In the genomic region with DNA sequence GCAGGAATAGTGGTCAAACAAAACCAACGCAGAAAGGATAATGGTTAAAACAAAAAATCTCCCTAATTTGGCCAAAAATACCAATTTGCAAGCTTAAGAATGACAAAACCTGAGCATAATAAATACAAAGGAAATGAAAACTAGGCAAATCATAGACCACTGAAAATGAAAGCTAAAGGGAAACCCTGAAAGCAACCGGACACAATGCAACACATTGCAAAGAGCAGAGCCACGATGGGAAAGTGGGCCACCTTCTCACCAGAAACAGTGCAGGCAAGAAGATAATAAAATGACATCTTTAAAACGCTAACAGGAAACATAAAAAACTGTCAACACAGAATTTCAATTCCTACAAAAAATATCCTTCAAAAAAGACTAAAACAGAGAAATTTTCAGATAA, we compare ENCODE assay signal across 1 cellular context.
TF ChIP-seq lines count a peak whose summit lies in the region.

No MANE protein-coding gene starts in this region.

TF ChIP-seq in GM23338, 12 proteins besides CTCF, POLR2A, EP300 and RAD21 (continued from another document):
- TF ChIP-seq, protein P1, sequence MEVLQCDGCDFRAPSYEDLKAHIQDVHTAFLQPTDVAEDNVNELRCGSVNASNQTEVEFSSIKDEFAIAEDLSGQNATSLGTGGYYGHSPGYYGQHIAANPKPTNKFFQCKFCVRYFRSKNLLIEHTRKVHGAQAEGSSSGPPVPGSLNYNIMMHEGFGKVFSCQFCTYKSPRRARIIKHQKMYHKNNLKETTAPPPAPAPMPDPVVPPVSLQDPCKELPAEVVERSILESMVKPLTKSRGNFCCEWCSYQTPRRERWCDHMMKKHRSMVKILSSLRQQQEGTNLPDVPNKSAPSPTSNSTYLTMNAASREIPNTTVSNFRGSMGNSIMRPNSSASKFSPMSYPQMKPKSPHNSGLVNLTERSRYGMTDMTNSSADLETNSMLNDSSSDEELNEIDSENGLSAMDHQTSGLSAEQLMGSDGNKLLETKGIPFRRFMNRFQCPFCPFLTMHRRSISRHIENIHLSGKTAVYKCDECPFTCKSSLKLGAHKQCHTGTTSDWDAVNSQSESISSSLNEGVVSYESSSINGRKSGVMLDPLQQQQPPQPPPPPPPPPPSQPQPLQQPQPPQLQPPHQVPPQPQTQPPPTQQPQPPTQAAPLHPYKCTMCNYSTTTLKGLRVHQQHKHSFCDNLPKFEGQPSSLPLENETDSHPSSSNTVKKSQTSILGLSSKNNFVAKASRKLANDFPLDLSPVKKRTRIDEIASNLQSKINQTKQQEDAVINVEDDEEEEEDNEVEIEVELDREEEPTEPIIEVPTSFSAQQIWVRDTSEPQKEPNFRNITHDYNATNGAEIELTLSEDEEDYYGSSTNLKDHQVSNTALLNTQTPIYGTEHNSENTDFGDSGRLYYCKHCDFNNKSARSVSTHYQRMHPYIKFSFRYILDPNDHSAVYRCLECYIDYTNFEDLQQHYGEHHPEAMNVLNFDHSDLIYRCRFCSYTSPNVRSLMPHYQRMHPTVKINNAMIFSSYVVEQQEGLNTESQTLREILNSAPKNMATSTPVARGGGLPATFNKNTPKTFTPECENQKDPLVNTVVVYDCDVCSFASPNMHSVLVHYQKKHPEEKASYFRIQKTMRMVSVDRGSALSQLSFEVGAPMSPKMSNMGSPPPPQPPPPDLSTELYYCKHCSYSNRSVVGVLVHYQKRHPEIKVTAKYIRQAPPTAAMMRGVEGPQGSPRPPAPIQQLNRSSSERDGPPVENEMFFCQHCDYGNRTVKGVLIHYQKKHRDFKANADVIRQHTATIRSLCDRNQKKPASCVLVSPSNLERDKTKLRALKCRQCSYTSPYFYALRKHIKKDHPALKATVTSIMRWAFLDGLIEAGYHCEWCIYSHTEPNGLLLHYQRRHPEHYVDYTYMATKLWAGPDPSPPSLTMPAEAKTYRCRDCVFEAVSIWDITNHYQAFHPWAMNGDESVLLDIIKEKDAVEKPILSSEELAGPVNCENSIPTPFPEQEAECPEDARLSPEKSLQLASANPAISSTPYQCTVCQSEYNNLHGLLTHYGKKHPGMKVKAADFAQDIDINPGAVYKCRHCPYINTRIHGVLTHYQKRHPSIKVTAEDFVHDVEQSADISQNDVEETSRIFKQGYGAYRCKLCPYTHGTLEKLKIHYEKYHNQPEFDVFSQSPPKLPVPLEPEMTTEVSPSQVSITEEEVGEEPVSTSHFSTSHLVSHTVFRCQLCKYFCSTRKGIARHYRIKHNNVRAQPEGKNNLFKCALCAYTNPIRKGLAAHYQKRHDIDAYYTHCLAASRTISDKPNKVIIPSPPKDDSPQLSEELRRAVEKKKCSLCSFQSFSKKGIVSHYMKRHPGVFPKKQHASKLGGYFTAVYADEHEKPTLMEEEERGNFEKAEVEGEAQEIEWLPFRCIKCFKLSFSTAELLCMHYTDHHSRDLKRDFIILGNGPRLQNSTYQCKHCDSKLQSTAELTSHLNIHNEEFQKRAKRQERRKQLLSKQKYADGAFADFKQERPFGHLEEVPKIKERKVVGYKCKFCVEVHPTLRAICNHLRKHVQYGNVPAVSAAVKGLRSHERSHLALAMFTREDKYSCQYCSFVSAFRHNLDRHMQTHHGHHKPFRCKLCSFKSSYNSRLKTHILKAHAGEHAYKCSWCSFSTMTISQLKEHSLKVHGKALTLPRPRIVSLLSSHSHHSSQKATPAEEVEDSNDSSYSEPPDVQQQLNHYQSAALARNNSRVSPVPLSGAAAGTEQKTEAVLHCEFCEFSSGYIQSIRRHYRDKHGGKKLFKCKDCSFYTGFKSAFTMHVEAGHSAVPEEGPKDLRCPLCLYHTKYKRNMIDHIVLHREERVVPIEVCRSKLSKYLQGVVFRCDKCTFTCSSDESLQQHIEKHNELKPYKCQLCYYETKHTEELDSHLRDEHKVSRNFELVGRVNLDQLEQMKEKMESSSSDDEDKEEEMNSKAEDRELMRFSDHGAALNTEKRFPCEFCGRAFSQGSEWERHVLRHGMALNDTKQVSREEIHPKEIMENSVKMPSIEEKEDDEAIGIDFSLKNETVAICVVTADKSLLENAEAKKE (CRISPR knock-in tag; IDR thresholded peaks at IDR 0.05), result no peak
- TF ChIP-seq JUNB (IDR thresholded peaks at IDR 0.05; ENCODE audit: unreplicated experiment), result no peak
- TF ChIP-seq ZNF331 (CRISPR knock-in tag; IDR thresholded peaks at IDR 0.05; ENCODE audit: low read depth), result no peak
- TF ChIP-seq POLR2AphosphoS5 (IDR thresholded peaks at IDR 0.05; ENCODE audit: low read depth), result no peak
- TF ChIP-seq, protein P2, sequence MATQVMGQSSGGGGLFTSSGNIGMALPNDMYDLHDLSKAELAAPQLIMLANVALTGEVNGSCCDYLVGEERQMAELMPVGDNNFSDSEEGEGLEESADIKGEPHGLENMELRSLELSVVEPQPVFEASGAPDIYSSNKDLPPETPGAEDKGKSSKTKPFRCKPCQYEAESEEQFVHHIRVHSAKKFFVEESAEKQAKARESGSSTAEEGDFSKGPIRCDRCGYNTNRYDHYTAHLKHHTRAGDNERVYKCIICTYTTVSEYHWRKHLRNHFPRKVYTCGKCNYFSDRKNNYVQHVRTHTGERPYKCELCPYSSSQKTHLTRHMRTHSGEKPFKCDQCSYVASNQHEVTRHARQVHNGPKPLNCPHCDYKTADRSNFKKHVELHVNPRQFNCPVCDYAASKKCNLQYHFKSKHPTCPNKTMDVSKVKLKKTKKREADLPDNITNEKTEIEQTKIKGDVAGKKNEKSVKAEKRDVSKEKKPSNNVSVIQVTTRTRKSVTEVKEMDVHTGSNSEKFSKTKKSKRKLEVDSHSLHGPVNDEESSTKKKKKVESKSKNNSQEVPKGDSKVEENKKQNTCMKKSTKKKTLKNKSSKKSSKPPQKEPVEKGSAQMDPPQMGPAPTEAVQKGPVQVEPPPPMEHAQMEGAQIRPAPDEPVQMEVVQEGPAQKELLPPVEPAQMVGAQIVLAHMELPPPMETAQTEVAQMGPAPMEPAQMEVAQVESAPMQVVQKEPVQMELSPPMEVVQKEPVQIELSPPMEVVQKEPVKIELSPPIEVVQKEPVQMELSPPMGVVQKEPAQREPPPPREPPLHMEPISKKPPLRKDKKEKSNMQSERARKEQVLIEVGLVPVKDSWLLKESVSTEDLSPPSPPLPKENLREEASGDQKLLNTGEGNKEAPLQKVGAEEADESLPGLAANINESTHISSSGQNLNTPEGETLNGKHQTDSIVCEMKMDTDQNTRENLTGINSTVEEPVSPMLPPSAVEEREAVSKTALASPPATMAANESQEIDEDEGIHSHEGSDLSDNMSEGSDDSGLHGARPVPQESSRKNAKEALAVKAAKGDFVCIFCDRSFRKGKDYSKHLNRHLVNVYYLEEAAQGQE (IDR thresholded peaks at IDR 0.05; ENCODE audit: unreplicated experiment), result no peak
- no peak for TF ChIP-seq CREB1 (CRISPR knock-in tag; IDR thresholded peaks at IDR 0.05; ENCODE audit: low read depth)
- TF ChIP-seq EZH2phosphoT487 (IDR thresholded peaks at IDR 0.05; ENCODE audit: unreplicated experiment), result no peak
- no peak for TF ChIP-seq STAT1 (IDR thresholded peaks at IDR 0.05; ENCODE audit: unreplicated experiment)
- no peak for TF ChIP-seq EZH2 (IDR thresholded peaks at IDR 0.05; ENCODE audit: low read depth, unreplicated experiment)
- TF ChIP-seq ZNF114 (CRISPR knock-in tag; IDR thresholded peaks at IDR 0.05), result no peak
- TF ChIP-seq, protein P3, sequence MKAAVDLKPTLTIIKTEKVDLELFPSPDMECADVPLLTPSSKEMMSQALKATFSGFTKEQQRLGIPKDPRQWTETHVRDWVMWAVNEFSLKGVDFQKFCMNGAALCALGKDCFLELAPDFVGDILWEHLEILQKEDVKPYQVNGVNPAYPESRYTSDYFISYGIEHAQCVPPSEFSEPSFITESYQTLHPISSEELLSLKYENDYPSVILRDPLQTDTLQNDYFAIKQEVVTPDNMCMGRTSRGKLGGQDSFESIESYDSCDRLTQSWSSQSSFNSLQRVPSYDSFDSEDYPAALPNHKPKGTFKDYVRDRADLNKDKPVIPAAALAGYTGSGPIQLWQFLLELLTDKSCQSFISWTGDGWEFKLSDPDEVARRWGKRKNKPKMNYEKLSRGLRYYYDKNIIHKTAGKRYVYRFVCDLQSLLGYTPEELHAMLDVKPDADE (IDR thresholded peaks at IDR 0.05), result no peak
